8 cellular contexts compared by ENCODE assay signal in genomic region chr12:21774358-21775129, GRCh38. TPM values are rescaled to one million over a fixed set of nuclear protein-coding genes. Genes with fewer than 3 reads are reported as not detected.
DNase-seq lines count a peak whose midpoint lies in the region; ATAC-seq, FAIRE-seq and TF ChIP-seq lines count a peak whose summit lies in the region.

KCNJ8 (minus strand) TSS chr12:21774706; CDS start chr12:21773616, 1,090 bp downstream.

- no peak for TF ChIP-seq POLR2A in A549 (IDR thresholded peaks at IDR 0.05; ENCODE audit: low read length)

- peak within 1 kb of the TSS; percentile 90 for H3K4me2 ChIP-seq in A549

- no peak for FAIRE-seq in A549 (lab: Jason Lieb, UNC)

- peak within 1 kb of the TSS; percentile 39 to 75; a peak in 3 of 6 replicates for H3K27ac ChIP-seq in A549

- CTCF ChIA-PET in A549 (lab: Yijun Ruan, JAX) = interaction anchor here (0.6 kb wide), 1 partner anchor 1941 kb away, joined by 3 read pairs; no protein-coding TSS in a partner anchor

- H3K9me3 ChIP-seq in A549 = no peaks in the 10 kb centered on the region

- H3K4me1 ChIP-seq in A549 = no peaks in the 10 kb centered on the region

- 5% methylated on average over 33 of the region's 49 CpGs for WGBS in A549 (ENCODE audit: missing lambda C conversion rate)

- peak; percentile 12 to 30 for DNase-seq in A549 (ENCODE audit: low read depth in 1 of 2, low spot score in 1 of 2)
- DNase-seq in HT1080 (ENCODE audit: low read depth) = peak; percentile 15
- DNase-seq in amygdala (lab: John Stamatoyannopoulos, UW) = peak in 43 of 56 donors; percentile 4 to 71 (median 42)
- peak in 46 of 51 donors; percentile 3 to 83 (median 56) for DNase-seq in hypothalamus (lab: John Stamatoyannopoulos, UW)
- DNase-seq in retina = peak; percentile 84
- no peak for DNase-seq in activated gamma-delta T cell treated with Interleukin-2 at 50 U/mL for 16 hours

- TF ChIP-seq EP300 in A549 (IDR thresholded peaks at IDR 0.05) = no peak

- TF ChIP-seq RAD21 in A549 (conservative IDR thresholded peaks at IDR 0.05 in 1 of 2, IDR thresholded peaks at IDR 0.05 in 1 of 2) = no peak

- ATAC-seq in A549 (peak; percentile 79 to 80), GM21423 (IDR thresholded peaks at IDR 0.05; ENCODE audit: unreplicated experiment) (no peak), HG03135 (IDR thresholded peaks at IDR 0.05; ENCODE audit: unreplicated experiment) (no peak)

- no peak for TF ChIP-seq CTCF in A549 (IDR thresholded peaks at IDR 0.05)

- H3K4me3 ChIP-seq in A549 = peak within 1 kb of the TSS; percentile 62

- POLR2A ChIA-PET in A549 (lab: Yijun Ruan, JAX) = no interaction called here

TF ChIP-seq in A549, 52 proteins besides CTCF, POLR2A, EP300 and RAD21:
- TF ChIP-seq MAX (IDR thresholded peaks at IDR 0.05) (0 out of 2 replicates have a peak, but pooled peaks have one; percentile 12), ZNF302 (CRISPR knock-in tag; IDR thresholded peaks at IDR 0.05) (no peak)

RNA-seq across cellular contexts. Expression of gene KCNJ8, which starts in this region (rescaled TPM):
- polyA plus RNA-seq in A549 (2011; rRNA removed) (0.67 and 0.73 TPM in 2 replicates), A549 (2017; fragmentation: RNase III; extraction: RNeasy Plus Mini Kit Qiagen cat#74134 plus additional on column Dnase treatment) (0.60 to 0.79 TPM (median 0.68 TPM) in 3 replicates)
- polyA plus RNA-seq in A549 (2012; cell fraction: cytosol; rRNA removed) = 0.38 and 0.39 TPM in 2 replicates
- polyA plus RNA-seq in A549 (2012; cell fraction: nucleus; rRNA removed) = 0.17 and 0.32 TPM in 2 replicates
- 0.39 and 0.54 TPM in 2 replicates for polyA minus RNA-seq in A549 (2011; rRNA and poly(A)+ RNA removed)
- total RNA-seq in HT1080 (2014; rRNA removed; shearing (Covaris generic)) = 1.6 and 2.0 TPM in 2 replicates
- 0.92 and 1.1 TPM in 2 replicates for polyA plus RNA-seq in HT1080 (2015; cell fraction: cytosol; rRNA removed)
- polyA plus RNA-seq in HT1080 (2015; cell fraction: nucleus; rRNA removed) = 0.36 and 0.45 TPM in 2 replicates

Comparison
In these comparisons a context has a peak if more than half of its experiments do, and no peak if none do; other contexts are left out.
1. Peak in DNase-seq, ATAC-seq, H3K4me3 ChIP-seq, H3K27ac ChIP-seq and H3K4me2 ChIP-seq in A549; RNA of the gene not detected or under 1 TPM.